ENCODE assay signal across 23 cellular contexts in genomic region chr13:77470986-77471385, GRCh38.
"Had no signal": no experiment of that assay in that cellular context is flagged by ENCODE, and none has a peak within 500 bp of the region (broad histone marks: within the 10 kb centered on the region; RNA-seq: fewer than 3 reads in every experiment).

No MANE protein-coding gene starts in this region.

- H3K27ac ChIP-seq: brain microvascular endothelial cell, VCaP had no signal

- H3K4me1 ChIP-seq: tibial artery had no signal

- H3K27me3 ChIP-seq: brain microvascular endothelial cell, tibial artery had no signal

- ATAC-seq: esophagus mucosa; naive thymus-derived CD8-positive, alpha-beta T cell; stimulated activated memory B cell treated with anti-CD40 and anti-IgM and Interleukin-4, amounts not matched to agents 10 μg/mL and 1 μg/mL and 100 μg/mL, for 72 hours; stimulated activated naive CD8-positive, alpha-beta T cell treated with anti-CD3 and anti-CD28 coated beads, Interleukin-15, amount 100 ng/mL, for 72 hours had no signal

- H3K4me3 ChIP-seq: smooth muscle cell, tibial artery had no signal

- DNase-seq: activated CD4-positive, alpha-beta T cell treated with anti-CD3 and anti-CD28 coated beads for 4 hours; activated CD4-positive, alpha-beta T cell treated with anti-CD3 and anti-CD28 coated beads, Interleukin-2, amount 50 U/mL, for 48 hours; activated CD8-positive, alpha-beta memory T cell treated with anti-CD3 and anti-CD28 coated beads for 24 hours; activated effector memory CD4-positive, alpha-beta T cell treated with anti-CD3 and anti-CD28 coated beads, Interleukin-2, amount 50 U/mL, for 16 hours; activated naive CD4-positive, alpha-beta T cell treated with anti-CD3 and anti-CD28 coated beads for 36 hours; activated naive CD8-positive, alpha-beta T cell treated with anti-CD3 and anti-CD28 coated beads for 36 hours; brain microvascular endothelial cell; caudate nucleus; cortex of kidney; hippocampal formation; left cardiac atrium; midbrain; naive thymus-derived CD8-positive, alpha-beta T cell; occipital lobe; stimulated activated CD4-positive, alpha-beta T cell treated with anti-CD3 and anti-CD28 coated beads, Interleukin-1b, Interleukin-23, amount 100 ng/mL, for 48 hours; stimulated activated CD4-positive, alpha-beta T cell treated with anti-CD3 and anti-CD28 coated beads, Interleukin-4, amount 100 ng/mL, for 4 hours; stimulated activated CD8-positive, alpha-beta memory T cell treated with anti-CD3 and anti-CD28 coated beads, Interleukin-4, amount 100 ng/mL, for 48 hours; stimulated activated naive CD8-positive, alpha-beta T cell treated with anti-CD3 and anti-CD28 coated beads, Interleukin-15, amount 100 ng/mL, for 72 hours; tibial artery had no signal

- H3K9me3 ChIP-seq: tibial artery had no signal

- H3K36me3 ChIP-seq: brain microvascular endothelial cell, tibial artery had no signal
